Comparison of ENCODE assay signal across 1 cellular context in the genomic region with DNA sequence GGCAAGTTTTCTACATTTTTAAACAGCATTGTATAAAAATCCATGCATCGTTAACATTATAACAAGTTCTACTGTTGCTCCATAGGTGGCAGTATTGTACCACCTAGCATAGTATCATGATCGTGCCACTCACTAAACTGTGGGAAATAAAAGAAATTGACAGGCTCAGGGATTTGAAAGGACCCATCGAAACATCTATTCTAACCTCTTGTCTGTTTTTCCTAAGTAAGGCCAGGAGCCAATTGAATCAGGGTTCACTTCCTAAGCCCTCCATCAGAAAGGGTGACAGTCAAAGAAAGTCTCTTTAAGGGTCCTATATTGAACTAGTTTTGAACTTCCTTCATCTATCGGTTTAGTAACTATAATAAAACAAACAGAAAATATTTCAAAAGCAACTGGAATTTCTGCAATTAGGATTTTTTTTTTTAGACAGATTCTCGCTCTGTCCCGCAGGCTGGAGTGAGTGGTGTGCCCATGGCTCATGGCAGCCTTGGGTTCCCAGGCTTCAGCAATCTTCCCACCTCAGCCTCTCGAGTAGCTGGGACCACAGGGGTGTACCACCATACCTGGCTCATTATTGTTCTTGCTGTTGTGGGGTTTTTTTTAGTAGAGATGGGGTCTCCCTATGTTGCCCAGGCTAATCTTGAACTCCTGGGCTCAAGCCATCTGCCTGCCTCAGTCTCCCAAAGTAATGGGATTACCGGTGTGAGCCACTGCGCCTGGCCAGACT.
TF ChIP-seq lines count a peak whose summit lies in the region.

No MANE protein-coding gene starts in this region.

TF ChIP-seq in GM12878, 131 proteins besides CTCF, POLR2A, EP300 and RAD21 (continued from another document):
- no peak for TF ChIP-seq SRF (IDR thresholded peaks at IDR 0.05; ENCODE audit: low read depth in 2 of 2, low read length in 2 of 2)
- TF ChIP-seq, protein P1, sequence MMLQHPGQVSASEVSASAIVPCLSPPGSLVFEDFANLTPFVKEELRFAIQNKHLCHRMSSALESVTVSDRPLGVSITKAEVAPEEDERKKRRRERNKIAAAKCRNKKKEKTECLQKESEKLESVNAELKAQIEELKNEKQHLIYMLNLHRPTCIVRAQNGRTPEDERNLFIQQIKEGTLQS (IDR thresholded peaks at IDR 0.05; ENCODE audit: borderline replicate concordance, extremely low read depth, low read depth, low read length): no peak
- TF ChIP-seq, protein P2, sequence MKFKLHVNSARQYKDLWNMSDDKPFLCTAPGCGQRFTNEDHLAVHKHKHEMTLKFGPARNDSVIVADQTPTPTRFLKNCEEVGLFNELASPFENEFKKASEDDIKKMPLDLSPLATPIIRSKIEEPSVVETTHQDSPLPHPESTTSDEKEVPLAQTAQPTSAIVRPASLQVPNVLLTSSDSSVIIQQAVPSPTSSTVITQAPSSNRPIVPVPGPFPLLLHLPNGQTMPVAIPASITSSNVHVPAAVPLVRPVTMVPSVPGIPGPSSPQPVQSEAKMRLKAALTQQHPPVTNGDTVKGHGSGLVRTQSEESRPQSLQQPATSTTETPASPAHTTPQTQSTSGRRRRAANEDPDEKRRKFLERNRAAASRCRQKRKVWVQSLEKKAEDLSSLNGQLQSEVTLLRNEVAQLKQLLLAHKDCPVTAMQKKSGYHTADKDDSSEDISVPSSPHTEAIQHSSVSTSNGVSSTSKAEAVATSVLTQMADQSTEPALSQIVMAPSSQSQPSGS (IDR thresholded peaks at IDR 0.05; ENCODE audit: low read length): no peak
- TF ChIP-seq BCL11A (IDR thresholded peaks at IDR 0.05; ENCODE audit: low read depth, low read length): no peak
- no peak for TF ChIP-seq TCF7 (IDR thresholded peaks at IDR 0.05; ENCODE audit: borderline replicate concordance)
- TF ChIP-seq SMARCA5 (IDR thresholded peaks at IDR 0.05): no peak
- no peak for TF ChIP-seq CHD1 (IDR thresholded peaks at IDR 0.05; ENCODE audit: low read depth, low read length)
- TF ChIP-seq, protein P3, sequence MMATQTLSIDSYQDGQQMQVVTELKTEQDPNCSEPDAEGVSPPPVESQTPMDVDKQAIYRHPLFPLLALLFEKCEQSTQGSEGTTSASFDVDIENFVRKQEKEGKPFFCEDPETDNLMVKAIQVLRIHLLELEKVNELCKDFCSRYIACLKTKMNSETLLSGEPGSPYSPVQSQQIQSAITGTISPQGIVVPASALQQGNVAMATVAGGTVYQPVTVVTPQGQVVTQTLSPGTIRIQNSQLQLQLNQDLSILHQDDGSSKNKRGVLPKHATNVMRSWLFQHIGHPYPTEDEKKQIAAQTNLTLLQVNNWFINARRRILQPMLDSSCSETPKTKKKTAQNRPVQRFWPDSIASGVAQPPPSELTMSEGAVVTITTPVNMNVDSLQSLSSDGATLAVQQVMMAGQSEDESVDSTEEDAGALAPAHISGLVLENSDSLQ (IDR thresholded peaks at IDR 0.05): peak; percentile 41; the same call in 1 of the 2 replicates
- no peak for TF ChIP-seq YY1 (IDR thresholded peaks at IDR 0.05; ENCODE audit: low read depth, low read length)
- no peak for TF ChIP-seq CBX5 (IDR thresholded peaks at IDR 0.05; ENCODE audit: low read depth)
- no peak for TF ChIP-seq RBBP5 (conservative IDR thresholded peaks at IDR 0.05)
- TF ChIP-seq POLR2AphosphoS5 (IDR thresholded peaks at IDR 0.05; ENCODE audit: low read length): no peak
- TF ChIP-seq, protein P4, sequence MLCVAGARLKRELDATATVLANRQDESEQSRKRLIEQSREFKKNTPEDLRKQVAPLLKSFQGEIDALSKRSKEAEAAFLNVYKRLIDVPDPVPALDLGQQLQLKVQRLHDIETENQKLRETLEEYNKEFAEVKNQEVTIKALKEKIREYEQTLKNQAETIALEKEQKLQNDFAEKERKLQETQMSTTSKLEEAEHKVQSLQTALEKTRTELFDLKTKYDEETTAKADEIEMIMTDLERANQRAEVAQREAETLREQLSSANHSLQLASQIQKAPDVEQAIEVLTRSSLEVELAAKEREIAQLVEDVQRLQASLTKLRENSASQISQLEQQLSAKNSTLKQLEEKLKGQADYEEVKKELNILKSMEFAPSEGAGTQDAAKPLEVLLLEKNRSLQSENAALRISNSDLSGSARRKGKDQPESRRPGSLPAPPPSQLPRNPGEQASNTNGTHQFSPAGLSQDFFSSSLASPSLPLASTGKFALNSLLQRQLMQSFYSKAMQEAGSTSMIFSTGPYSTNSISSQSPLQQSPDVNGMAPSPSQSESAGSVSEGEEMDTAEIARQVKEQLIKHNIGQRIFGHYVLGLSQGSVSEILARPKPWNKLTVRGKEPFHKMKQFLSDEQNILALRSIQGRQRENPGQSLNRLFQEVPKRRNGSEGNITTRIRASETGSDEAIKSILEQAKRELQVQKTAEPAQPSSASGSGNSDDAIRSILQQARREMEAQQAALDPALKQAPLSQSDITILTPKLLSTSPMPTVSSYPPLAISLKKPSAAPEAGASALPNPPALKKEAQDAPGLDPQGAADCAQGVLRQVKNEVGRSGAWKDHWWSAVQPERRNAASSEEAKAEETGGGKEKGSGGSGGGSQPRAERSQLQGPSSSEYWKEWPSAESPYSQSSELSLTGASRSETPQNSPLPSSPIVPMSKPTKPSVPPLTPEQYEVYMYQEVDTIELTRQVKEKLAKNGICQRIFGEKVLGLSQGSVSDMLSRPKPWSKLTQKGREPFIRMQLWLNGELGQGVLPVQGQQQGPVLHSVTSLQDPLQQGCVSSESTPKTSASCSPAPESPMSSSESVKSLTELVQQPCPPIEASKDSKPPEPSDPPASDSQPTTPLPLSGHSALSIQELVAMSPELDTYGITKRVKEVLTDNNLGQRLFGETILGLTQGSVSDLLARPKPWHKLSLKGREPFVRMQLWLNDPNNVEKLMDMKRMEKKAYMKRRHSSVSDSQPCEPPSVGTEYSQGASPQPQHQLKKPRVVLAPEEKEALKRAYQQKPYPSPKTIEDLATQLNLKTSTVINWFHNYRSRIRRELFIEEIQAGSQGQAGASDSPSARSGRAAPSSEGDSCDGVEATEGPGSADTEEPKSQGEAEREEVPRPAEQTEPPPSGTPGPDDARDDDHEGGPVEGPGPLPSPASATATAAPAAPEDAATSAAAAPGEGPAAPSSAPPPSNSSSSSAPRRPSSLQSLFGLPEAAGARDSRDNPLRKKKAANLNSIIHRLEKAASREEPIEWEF (IDR thresholded peaks at IDR 0.05; ENCODE audit: insufficient replicate concordance, low read depth, low read length): no peak
- TF ChIP-seq, protein P5, sequence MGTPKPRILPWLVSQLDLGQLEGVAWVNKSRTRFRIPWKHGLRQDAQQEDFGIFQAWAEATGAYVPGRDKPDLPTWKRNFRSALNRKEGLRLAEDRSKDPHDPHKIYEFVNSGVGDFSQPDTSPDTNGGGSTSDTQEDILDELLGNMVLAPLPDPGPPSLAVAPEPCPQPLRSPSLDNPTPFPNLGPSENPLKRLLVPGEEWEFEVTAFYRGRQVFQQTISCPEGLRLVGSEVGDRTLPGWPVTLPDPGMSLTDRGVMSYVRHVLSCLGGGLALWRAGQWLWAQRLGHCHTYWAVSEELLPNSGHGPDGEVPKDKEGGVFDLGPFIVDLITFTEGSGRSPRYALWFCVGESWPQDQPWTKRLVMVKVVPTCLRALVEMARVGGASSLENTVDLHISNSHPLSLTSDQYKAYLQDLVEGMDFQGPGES (IDR thresholded peaks at IDR 0.05): no peak
- TF ChIP-seq, protein P6, sequence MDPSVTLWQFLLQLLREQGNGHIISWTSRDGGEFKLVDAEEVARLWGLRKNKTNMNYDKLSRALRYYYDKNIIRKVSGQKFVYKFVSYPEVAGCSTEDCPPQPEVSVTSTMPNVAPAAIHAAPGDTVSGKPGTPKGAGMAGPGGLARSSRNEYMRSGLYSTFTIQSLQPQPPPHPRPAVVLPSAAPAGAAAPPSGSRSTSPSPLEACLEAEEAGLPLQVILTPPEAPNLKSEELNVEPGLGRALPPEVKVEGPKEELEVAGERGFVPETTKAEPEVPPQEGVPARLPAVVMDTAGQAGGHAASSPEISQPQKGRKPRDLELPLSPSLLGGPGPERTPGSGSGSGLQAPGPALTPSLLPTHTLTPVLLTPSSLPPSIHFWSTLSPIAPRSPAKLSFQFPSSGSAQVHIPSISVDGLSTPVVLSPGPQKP (IDR thresholded peaks at IDR 0.05; ENCODE audit: low read depth, low read length): no peak
